In the genomic region with DNA sequence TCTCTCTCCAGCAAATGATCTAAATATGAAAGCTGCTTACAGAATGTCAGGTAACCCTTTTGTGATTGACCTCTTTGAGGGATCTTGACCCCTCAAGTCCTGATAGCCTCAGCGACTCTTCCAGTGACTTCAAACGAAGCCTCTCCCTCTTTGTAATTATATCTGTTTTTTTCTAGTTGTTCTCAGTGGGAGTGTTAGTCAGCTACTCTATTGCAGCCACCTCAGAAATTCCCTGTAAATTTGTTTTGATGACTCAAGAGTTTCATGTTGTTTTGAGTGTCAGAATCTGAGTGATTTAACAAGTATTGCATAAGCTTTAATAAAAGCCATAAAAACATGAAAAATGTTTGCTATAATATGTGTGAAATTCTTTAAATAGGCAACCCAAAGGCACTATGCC, we compare ENCODE assay signal across 13 cellular contexts.
A peak's percentile ranks its signal among the peaks of the same experiment; 100 is the strongest.
DNase-seq lines count a peak whose midpoint lies in the region; ATAC-seq and TF ChIP-seq lines count a peak whose summit lies in the region.
"Had no signal": no experiment of that assay in that cellular context is flagged by ENCODE, and none has a peak within 500 bp of the region (broad histone marks: within the 10 kb centered on the region; RNA-seq: fewer than 3 reads in every experiment).

No MANE protein-coding gene starts in this region.

- H2AFZ ChIP-seq in mammary epithelial cell (ENCODE audit: low read depth, low read length) (peak overlapping the region; percentile 79), mesenchymal stem cell (ENCODE audit: low read depth, low read length) (no peak overlapping the region)

- no peaks in the 10 kb centered on the region for H4K20me1 ChIP-seq in mammary epithelial cell (ENCODE audit: insufficient read depth, low read length)

- DNase-seq in AG09309 (ENCODE audit: low read depth) (peak; percentile 44), mammary epithelial cell (peak; percentile 92), mesenchymal stem cell (peak; percentile 50), inferior parietal cortex (ENCODE audit: extremely low spot score) (no peak), coronary artery (ENCODE audit: low spot score) (no peak)
- DNase-seq: CD4-positive, alpha-beta memory T cell; hypothalamus; naive thymus-derived CD4-positive, alpha-beta T cell; NCI-H2081; substantia nigra had no signal

- no peak overlapping the region for H3K4me3 Mint-ChIP-seq in activated T-helper 17 cell treated with anti-CD3 and anti-CD28 coated beads, Interleukin-2, amount 50 U/mL, for 72 hours
- H3K4me3 Mint-ChIP-seq: CD4-positive, alpha-beta memory T cell; naive thymus-derived CD4-positive, alpha-beta T cell had no signal

- no peak overlapping the region for H2BK120ac ChIP-seq in mesenchymal stem cell (ENCODE audit: low read depth, low read length)

- H3K79me2 ChIP-seq in mammary epithelial cell (ENCODE audit: insufficient read depth, low read length) = no peaks in the 10 kb centered on the region

- CTCF ChIA-PET in mammary epithelial cell (lab: Charles Lee; ENCODE audit: low non-redundant PET) = interaction anchor here (0.7 kb wide), 2 partner anchors 74 to 94 kb away, joined by 4 to 15 read pairs; no protein-coding TSS in a partner anchor

- no peak overlapping the region for H3K14ac ChIP-seq in mesenchymal stem cell (ENCODE audit: low read length in 2 of 2)

- H3K23ac ChIP-seq in mesenchymal stem cell (ENCODE audit: low read length in 2 of 2) = no peak overlapping the region

- TF ChIP-seq CTCF in AG09309 (IDR thresholded peaks at IDR 0.05; ENCODE audit: control insufficient read depth, insufficient read depth, low read depth, low read length, missing control alignments) (no peak), mammary epithelial cell (conservative IDR thresholded peaks at IDR 0.05 in 1 of 2, IDR thresholded peaks at IDR 0.05 in 1 of 2; ENCODE audit: extremely low read depth in 1 of 2, insufficient read depth in 1 of 2, low read depth in 1 of 2, low read length in 2 of 2) (no peak), coronary artery (IDR thresholded peaks at IDR 0.05) (no peak)

- H3K4me3 ChIP-seq in AG09309 (ENCODE audit: control insufficient read depth, low read depth, low read length) (no peak overlapping the region), HUES64 (ENCODE audit: low read length) (no peak overlapping the region), mammary epithelial cell (replicated peaks in 1 of 3; ENCODE audit: insufficient read depth in 1 of 3, low read depth in 2 of 3, low read length in 3 of 3) (no peak overlapping the region), mesenchymal stem cell (ENCODE audit: insufficient read depth in 1 of 2, low read depth in 1 of 2, low read length in 2 of 2) (no peak overlapping the region), coronary artery (no peak overlapping the region)

- no peak overlapping the region for H3K4ac ChIP-seq in mesenchymal stem cell (ENCODE audit: low read depth in 1 of 2, low read length in 2 of 2)

- H2BK5ac ChIP-seq in mesenchymal stem cell (ENCODE audit: low read depth, low read length, poor library complexity, severe bottlenecking) = no peak overlapping the region

- ATAC-seq in GM18505 (IDR thresholded peaks at IDR 0.05; ENCODE audit: unreplicated experiment) = no peak
- no peak for ATAC-seq in activated T-helper 17 cell treated with anti-CD3 and anti-CD28 coated beads, Interleukin-2, amount 50 U/mL, for 72 hours (replicated peaks)
- ATAC-seq: naive thymus-derived CD4-positive, alpha-beta T cell had no signal

- H3K9me3 Mint-ChIP-seq in activated T-helper 17 cell treated with anti-CD3 and anti-CD28 coated beads, Interleukin-2, amount 50 U/mL, for 72 hours = peaks cover 9% of the 10 kb centered on the region

- no peak overlapping the region for H2BK12ac ChIP-seq in mesenchymal stem cell (ENCODE audit: low read length in 2 of 2)

- H3K4me1 ChIP-seq in HUES64 (ENCODE audit: insufficient read depth, low read length) (peaks cover 10% of the 10 kb centered on the region), mammary epithelial cell (ENCODE audit: insufficient read depth, low read length) (peaks cover 17% of the 10 kb centered on the region), mesenchymal stem cell (ENCODE audit: control insufficient read depth, insufficient read depth, low read depth, low read length) (no peaks in the 10 kb centered on the region)

- H3K27me3 ChIP-seq in HUES64 (ENCODE audit: insufficient read depth, low read length) = no peaks in the 10 kb centered on the region
- H3K27me3 ChIP-seq in mammary epithelial cell (ENCODE audit: insufficient read depth, low read length) = no peaks in the 10 kb centered on the region
- H3K27me3 ChIP-seq in mesenchymal stem cell (ENCODE audit: control insufficient read depth in 1 of 2, insufficient read depth in 1 of 2, low read length in 2 of 2) = no peaks in the 10 kb centered on the region

- no peak overlapping the region for H2BK15ac ChIP-seq in mesenchymal stem cell (ENCODE audit: low read depth, poor library complexity, severe bottlenecking)

- no peak overlapping the region for H2AK5ac ChIP-seq in mesenchymal stem cell (ENCODE audit: low read length, severe bottlenecking)

- H3K36me3 ChIP-seq in HUES64 (ENCODE audit: insufficient read depth, low read length) = no peaks in the 10 kb centered on the region
- no peaks in the 10 kb centered on the region for H3K36me3 ChIP-seq in mammary epithelial cell (ENCODE audit: insufficient read depth, low read length)
- no peaks in the 10 kb centered on the region for H3K36me3 ChIP-seq in mesenchymal stem cell (ENCODE audit: control insufficient read depth in 1 of 2, insufficient read depth in 2 of 2, low read depth in 1 of 2, low read length in 2 of 2)

- no peaks in the 10 kb centered on the region for H3K79me1 ChIP-seq in mesenchymal stem cell (replicated peaks; ENCODE audit: low read length, poor library complexity, severe bottlenecking)

- no peaks in the 10 kb centered on the region for H3K4me1 Mint-ChIP-seq in activated T-helper 17 cell treated with anti-CD3 and anti-CD28 coated beads, Interleukin-2, amount 50 U/mL, for 72 hours
- H3K4me1 Mint-ChIP-seq: CD4-positive, alpha-beta memory T cell; naive thymus-derived CD4-positive, alpha-beta T cell had no signal

- H3K27me3 Mint-ChIP-seq in activated T-helper 17 cell treated with anti-CD3 and anti-CD28 coated beads, Interleukin-2, amount 50 U/mL, for 72 hours = no peaks in the 10 kb centered on the region
- H3K27me3 Mint-ChIP-seq: CD4-positive, alpha-beta memory T cell; naive thymus-derived CD4-positive, alpha-beta T cell had no signal

- WGBS in HUES64 = no CpG with 5 or more reads among the region's 2 CpGs
- 11% methylated on average over 2 of the region's 2 CpGs for WGBS in mammary epithelial cell (ENCODE audit: low coverage, missing lambda C conversion rate)
- no CpG with 5 or more reads among the region's 2 CpGs for WGBS in mesenchymal stem cell

- no peak overlapping the region for H4K91ac ChIP-seq in mesenchymal stem cell (ENCODE audit: low read length)

- no peak overlapping the region for H4K8ac ChIP-seq in mesenchymal stem cell (ENCODE audit: low read length)

- no peak for TF ChIP-seq POLR2A in GM18505 (IDR thresholded peaks at IDR 0.05; ENCODE audit: borderline replicate concordance, extremely low read depth, insufficient read depth, insufficient read length)

- H3K27ac ChIP-seq in HUES64 (ENCODE audit: low read depth, low read length) (0 out of 2 replicates have a peak overlapping the region, but pooled peaks have one; percentile 17), mammary epithelial cell (ENCODE audit: insufficient read depth, low read depth, low read length) (peak overlapping the region; percentile 82), mesenchymal stem cell (ENCODE audit: low read length, poor library complexity, severe bottlenecking) (no peak overlapping the region), coronary artery (no peak overlapping the region)

- dilution Hi-C loops in mammary epithelial cell (cut with HindIII; ENCODE audit: low sequenced_read_pairs) = loop anchor here (5.0 kb wide), 1 partner anchor 96 kb away; the partner anchor contains the start of gene SEMA3C

- no TSS peak for BruUV-seq in mammary epithelial cell (replicated peaks; lab: Mats Ljungman, UMichigan)

- intact Hi-C loops in mammary epithelial cell (cut with micrococcal nuclease) = loop anchor here (1.0 kb wide), 3 partner anchors 60 to 93 kb away; no protein-coding TSS in a partner anchor

- in situ Hi-C loops in mammary epithelial cell (cut with MboI; ENCODE audit: low sequenced_read_pairs in 2 of 2) = no loop called here

- no peak overlapping the region for H3K18ac ChIP-seq in mesenchymal stem cell (ENCODE audit: low read depth in 1 of 2, low read length in 2 of 2)

- H3K4me2 ChIP-seq in mammary epithelial cell (ENCODE audit: insufficient read depth, low read depth, low read length) = peak overlapping the region; percentile 71
- no peak overlapping the region for H3K4me2 ChIP-seq in mesenchymal stem cell (ENCODE audit: low read length, poor library complexity, severe bottlenecking)

- no peaks in the 10 kb centered on the region for H3K36me3 Mint-ChIP-seq in activated T-helper 17 cell treated with anti-CD3 and anti-CD28 coated beads, Interleukin-2, amount 50 U/mL, for 72 hours (ENCODE audit: low read depth)
- H3K36me3 Mint-ChIP-seq: CD4-positive, alpha-beta memory T cell; naive thymus-derived CD4-positive, alpha-beta T cell had no signal

- no peak overlapping the region for H3K27ac Mint-ChIP-seq in activated T-helper 17 cell treated with anti-CD3 and anti-CD28 coated beads, Interleukin-2, amount 50 U/mL, for 72 hours
- H3K27ac Mint-ChIP-seq: CD4-positive, alpha-beta memory T cell; naive thymus-derived CD4-positive, alpha-beta T cell had no signal

- H3K9me3 ChIP-seq in HUES64 (ENCODE audit: insufficient read depth, low read depth, low read length) (peaks cover 14% of the 10 kb centered on the region), mammary epithelial cell (replicated peaks; ENCODE audit: insufficient read depth, low read length) (no peaks in the 10 kb centered on the region), mesenchymal stem cell (ENCODE audit: control insufficient read depth, low read length) (no peaks in the 10 kb centered on the region)

- no peak overlapping the region for H3K9ac ChIP-seq in HUES64 (ENCODE audit: low read depth, low read length)
- peak overlapping the region; percentile 29 for H3K9ac ChIP-seq in mammary epithelial cell (ENCODE audit: insufficient read depth, low read length)
- peak overlapping the region; percentile 65 for H3K9ac ChIP-seq in mesenchymal stem cell (ENCODE audit: low read length)

Comparison
In these comparisons a context has a peak if more than half of its experiments do, and no peak if none do; other contexts are left out.
1. DNase-seq: peak in AG09309 (single experiment), mammary epithelial cell (single experiment) and mesenchymal stem cell (single experiment); none in inferior parietal cortex (single experiment) and coronary artery (single experiment).
2. H3K27ac ChIP-seq: peak in HUES64 (single experiment) and mammary epithelial cell (single experiment); none in mesenchymal stem cell (single experiment) and coronary artery (0 of 2).